In genomic region chr6:63571382-63571882, GRCh38 we compare ENCODE assay signal across 1 cellular context.
A peak's percentile ranks its signal among the peaks of the same experiment; 100 is the strongest.
TF ChIP-seq lines count a peak whose summit lies in the region.

No MANE protein-coding gene starts in this region.

TF ChIP-seq in HepG2, 621 proteins besides CTCF, POLR2A, EP300 and RAD21 (continued from another document and continues in another):
- TF ChIP-seq, protein P1, sequence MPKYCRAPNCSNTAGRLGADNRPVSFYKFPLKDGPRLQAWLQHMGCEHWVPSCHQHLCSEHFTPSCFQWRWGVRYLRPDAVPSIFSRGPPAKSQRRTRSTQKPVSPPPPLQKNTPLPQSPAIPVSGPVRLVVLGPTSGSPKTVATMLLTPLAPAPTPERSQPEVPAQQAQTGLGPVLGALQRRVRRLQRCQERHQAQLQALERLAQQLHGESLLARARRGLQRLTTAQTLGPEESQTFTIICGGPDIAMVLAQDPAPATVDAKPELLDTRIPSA (CRISPR knock-in tag; IDR thresholded peaks at IDR 0.05; ENCODE audit: borderline replicate concordance) = no peak
- TF ChIP-seq ZNF318 (CRISPR knock-in tag; IDR thresholded peaks at IDR 0.05) (no peak), ZEB1 (IDR thresholded peaks at IDR 0.05; ENCODE audit: insufficient replicate concordance, low read depth) (no peak), ZNF383 (CRISPR knock-in tag; IDR thresholded peaks at IDR 0.05; ENCODE audit: borderline replicate concordance) (no peak), IRF9 (CRISPR knock-in tag; IDR thresholded peaks at IDR 0.05; ENCODE audit: borderline replicate concordance) (no peak), AKNA (CRISPR knock-in tag; IDR thresholded peaks at IDR 0.05; ENCODE audit: borderline replicate concordance) (no peak), KDM6A (CRISPR knock-in tag; IDR thresholded peaks at IDR 0.05; ENCODE audit: low read depth) (no peak), SOX13 (IDR thresholded peaks at IDR 0.05) (no peak), SOX13 (CRISPR knock-in tag; conservative IDR thresholded peaks at IDR 0.05 in 1 of 2, IDR thresholded peaks at IDR 0.05 in 1 of 2) (peak in 1 of 2 experiments; percentile 69; a peak in 1 of 4 replicates), STAG1 (CRISPR knock-in tag; IDR thresholded peaks at IDR 0.05) (peak; percentile 15; the same call in 1 of the 2 replicates), ZSCAN31 (CRISPR knock-in tag; IDR thresholded peaks at IDR 0.05; ENCODE audit: low read depth) (no peak), NCOR1 (IDR thresholded peaks at IDR 0.05; ENCODE audit: borderline replicate concordance, low read length) (no peak), ZFP90 (CRISPR knock-in tag; IDR thresholded peaks at IDR 0.05; ENCODE audit: borderline replicate concordance) (no peak), HMG20A (CRISPR knock-in tag; IDR thresholded peaks at IDR 0.05; ENCODE audit: borderline replicate concordance) (no peak), GTF2F1 (IDR thresholded peaks at IDR 0.05; ENCODE audit: low read length) (no peak), PHF20 (CRISPR knock-in tag; IDR thresholded peaks at IDR 0.05) (0 out of 2 replicates have a peak, but pooled peaks have one; percentile 4), ZNF713 (CRISPR knock-in tag; IDR thresholded peaks at IDR 0.05) (no peak), POLR2AphosphoS2 (IDR thresholded peaks at IDR 0.05; ENCODE audit: low read depth, low read length) (no peak), SRSF4 (IDR thresholded peaks at IDR 0.05; ENCODE audit: low read depth, low read length, poor library complexity, severe bottlenecking) (peak; percentile 8), NCOA2 (CRISPR knock-in tag; IDR thresholded peaks at IDR 0.05) (0 out of 2 replicates have a peak, but pooled peaks have one; percentile 2), ZNF337 (CRISPR knock-in tag; IDR thresholded peaks at IDR 0.05; ENCODE audit: borderline replicate concordance, low read depth) (no peak), HDAC1 (CRISPR knock-in tag; IDR thresholded peaks at IDR 0.05) (no peak)
- TF ChIP-seq, protein P2, sequence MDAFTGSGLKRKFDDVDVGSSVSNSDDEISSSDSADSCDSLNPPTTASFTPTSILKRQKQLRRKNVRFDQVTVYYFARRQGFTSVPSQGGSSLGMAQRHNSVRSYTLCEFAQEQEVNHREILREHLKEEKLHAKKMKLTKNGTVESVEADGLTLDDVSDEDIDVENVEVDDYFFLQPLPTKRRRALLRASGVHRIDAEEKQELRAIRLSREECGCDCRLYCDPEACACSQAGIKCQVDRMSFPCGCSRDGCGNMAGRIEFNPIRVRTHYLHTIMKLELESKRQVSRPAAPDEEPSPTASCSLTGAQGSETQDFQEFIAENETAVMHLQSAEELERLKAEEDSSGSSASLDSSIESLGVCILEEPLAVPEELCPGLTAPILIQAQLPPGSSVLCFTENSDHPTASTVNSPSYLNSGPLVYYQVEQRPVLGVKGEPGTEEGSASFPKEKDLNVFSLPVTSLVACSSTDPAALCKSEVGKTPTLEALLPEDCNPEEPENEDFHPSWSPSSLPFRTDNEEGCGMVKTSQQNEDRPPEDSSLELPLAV (CRISPR knock-in tag; conservative IDR thresholded peaks at IDR 0.05; ENCODE audit: low read depth) = no peak
- TF ChIP-seq, protein P3, sequence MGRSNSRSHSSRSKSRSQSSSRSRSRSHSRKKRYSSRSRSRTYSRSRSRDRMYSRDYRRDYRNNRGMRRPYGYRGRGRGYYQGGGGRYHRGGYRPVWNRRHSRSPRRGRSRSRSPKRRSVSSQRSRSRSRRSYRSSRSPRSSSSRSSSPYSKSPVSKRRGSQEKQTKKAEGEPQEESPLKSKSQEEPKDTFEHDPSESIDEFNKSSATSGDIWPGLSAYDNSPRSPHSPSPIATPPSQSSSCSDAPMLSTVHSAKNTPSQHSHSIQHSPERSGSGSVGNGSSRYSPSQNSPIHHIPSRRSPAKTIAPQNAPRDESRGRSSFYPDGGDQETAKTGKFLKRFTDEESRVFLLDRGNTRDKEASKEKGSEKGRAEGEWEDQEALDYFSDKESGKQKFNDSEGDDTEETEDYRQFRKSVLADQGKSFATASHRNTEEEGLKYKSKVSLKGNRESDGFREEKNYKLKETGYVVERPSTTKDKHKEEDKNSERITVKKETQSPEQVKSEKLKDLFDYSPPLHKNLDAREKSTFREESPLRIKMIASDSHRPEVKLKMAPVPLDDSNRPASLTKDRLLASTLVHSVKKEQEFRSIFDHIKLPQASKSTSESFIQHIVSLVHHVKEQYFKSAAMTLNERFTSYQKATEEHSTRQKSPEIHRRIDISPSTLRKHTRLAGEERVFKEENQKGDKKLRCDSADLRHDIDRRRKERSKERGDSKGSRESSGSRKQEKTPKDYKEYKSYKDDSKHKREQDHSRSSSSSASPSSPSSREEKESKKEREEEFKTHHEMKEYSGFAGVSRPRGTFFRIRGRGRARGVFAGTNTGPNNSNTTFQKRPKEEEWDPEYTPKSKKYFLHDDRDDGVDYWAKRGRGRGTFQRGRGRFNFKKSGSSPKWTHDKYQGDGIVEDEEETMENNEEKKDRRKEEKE (IDR thresholded peaks at IDR 0.05) = no peak
- TF ChIP-seq, protein P4, sequence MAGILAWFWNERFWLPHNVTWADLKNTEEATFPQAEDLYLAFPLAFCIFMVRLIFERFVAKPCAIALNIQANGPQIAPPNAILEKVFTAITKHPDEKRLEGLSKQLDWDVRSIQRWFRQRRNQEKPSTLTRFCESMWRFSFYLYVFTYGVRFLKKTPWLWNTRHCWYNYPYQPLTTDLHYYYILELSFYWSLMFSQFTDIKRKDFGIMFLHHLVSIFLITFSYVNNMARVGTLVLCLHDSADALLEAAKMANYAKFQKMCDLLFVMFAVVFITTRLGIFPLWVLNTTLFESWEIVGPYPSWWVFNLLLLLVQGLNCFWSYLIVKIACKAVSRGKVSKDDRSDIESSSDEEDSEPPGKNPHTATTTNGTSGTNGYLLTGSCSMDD (CRISPR knock-in tag; IDR thresholded peaks at IDR 0.05) = no peak
- TF ChIP-seq, protein P5, sequence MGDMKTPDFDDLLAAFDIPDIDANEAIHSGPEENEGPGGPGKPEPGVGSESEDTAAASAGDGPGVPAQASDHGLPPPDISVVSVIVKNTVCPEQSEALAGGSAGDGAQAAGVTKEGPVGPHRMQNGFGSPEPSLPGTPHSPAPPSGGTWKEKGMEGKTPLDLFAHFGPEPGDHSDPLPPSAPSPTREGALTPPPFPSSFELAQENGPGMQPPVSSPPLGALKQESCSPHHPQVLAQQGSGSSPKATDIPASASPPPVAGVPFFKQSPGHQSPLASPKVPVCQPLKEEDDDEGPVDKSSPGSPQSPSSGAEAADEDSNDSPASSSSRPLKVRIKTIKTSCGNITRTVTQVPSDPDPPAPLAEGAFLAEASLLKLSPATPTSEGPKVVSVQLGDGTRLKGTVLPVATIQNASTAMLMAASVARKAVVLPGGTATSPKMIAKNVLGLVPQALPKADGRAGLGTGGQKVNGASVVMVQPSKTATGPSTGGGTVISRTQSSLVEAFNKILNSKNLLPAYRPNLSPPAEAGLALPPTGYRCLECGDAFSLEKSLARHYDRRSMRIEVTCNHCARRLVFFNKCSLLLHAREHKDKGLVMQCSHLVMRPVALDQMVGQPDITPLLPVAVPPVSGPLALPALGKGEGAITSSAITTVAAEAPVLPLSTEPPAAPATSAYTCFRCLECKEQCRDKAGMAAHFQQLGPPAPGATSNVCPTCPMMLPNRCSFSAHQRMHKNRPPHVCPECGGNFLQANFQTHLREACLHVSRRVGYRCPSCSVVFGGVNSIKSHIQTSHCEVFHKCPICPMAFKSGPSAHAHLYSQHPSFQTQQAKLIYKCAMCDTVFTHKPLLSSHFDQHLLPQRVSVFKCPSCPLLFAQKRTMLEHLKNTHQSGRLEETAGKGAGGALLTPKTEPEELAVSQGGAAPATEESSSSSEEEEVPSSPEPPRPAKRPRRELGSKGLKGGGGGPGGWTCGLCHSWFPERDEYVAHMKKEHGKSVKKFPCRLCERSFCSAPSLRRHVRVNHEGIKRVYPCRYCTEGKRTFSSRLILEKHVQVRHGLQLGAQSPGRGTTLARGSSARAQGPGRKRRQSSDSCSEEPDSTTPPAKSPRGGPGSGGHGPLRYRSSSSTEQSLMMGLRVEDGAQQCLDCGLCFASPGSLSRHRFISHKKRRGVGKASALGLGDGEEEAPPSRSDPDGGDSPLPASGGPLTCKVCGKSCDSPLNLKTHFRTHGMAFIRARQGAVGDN (CRISPR knock-in tag; IDR thresholded peaks at IDR 0.05) = no peak
- TF ChIP-seq, protein P6, sequence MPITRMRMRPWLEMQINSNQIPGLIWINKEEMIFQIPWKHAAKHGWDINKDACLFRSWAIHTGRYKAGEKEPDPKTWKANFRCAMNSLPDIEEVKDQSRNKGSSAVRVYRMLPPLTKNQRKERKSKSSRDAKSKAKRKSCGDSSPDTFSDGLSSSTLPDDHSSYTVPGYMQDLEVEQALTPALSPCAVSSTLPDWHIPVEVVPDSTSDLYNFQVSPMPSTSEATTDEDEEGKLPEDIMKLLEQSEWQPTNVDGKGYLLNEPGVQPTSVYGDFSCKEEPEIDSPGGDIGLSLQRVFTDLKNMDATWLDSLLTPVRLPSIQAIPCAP (CRISPR knock-in tag; IDR thresholded peaks at IDR 0.05; ENCODE audit: low read depth) = no peak
